ENCODE assay signal across 1 cellular context in the genomic region with DNA sequence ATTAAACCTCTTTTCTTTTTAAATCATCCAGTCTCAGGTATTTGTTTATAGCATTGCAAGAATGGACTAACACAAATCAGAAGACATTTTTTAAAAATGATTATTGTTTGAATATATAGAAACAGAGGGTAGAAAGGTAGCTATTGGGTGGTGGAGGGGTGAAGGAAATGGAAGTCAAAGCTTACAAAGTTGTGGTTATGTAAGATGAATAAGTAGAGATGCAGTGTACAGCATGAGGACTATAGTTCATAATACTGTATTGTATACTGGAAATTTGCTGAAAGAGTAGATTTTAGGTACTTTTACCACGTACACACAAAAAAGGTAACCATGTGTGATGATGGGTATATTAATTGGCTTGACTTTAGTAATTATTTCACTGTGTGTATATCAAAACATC.
TF ChIP-seq lines count a peak whose summit lies in the region.

No MANE protein-coding gene starts in this region.

TF ChIP-seq in GM23338, 12 proteins besides CTCF, POLR2A, EP300 and RAD21 (continued from another document):
- TF ChIP-seq EZH2phosphoT487 (IDR thresholded peaks at IDR 0.05; ENCODE audit: unreplicated experiment), result no peak
- no peak for TF ChIP-seq CREB1 (CRISPR knock-in tag; IDR thresholded peaks at IDR 0.05; ENCODE audit: low read depth)
